In the genomic region with DNA sequence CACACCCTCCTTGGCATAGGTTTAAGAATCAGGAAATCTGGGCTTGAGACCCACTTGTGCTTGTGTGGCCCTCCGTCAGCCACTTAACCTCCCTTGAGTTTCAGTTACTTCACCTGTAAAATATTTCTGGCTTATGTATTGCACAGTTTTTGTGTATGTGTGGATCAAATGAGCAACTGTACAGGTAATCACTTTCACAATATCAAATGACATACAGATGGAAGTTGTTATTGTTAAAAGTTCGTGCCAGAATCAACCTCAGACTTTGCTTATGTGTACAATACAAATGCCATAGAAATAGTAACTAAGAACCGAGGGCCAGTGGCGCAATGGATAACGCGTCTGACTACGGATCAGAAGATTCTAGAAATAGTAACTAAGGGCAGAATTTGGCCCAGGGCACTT, we compare ENCODE assay signal across 12 cellular contexts.
A peak's percentile ranks its signal among the peaks of the same experiment; 100 is the strongest.
DNase-seq lines count a peak whose midpoint lies in the region; ATAC-seq and TF ChIP-seq lines count a peak whose summit lies in the region.
"Had no signal": no experiment of that assay in that cellular context is flagged by ENCODE, and none has a peak within 500 bp of the region (broad histone marks: within the 10 kb centered on the region; RNA-seq: fewer than 3 reads in every experiment).

No MANE protein-coding gene starts in this region.

- H3K9me3 ChIP-seq in lung (ENCODE audit: control insufficient read depth in 2 of 2, insufficient read depth in 1 of 2, low read length in 1 of 2) = no peaks in the 10 kb centered on the region

- H3K4me1 ChIP-seq in ACC112 (ENCODE audit: control insufficient read depth, insufficient read depth, low read length, unreplicated experiment) (no peaks in the 10 kb centered on the region), lung (ENCODE audit: control insufficient read depth in 2 of 2, insufficient read depth in 2 of 2, low read length in 2 of 2) (no peaks in the 10 kb centered on the region)
- H3K4me1 ChIP-seq: parathyroid adenoma had no signal

- no peaks in the 10 kb centered on the region for H3K36me3 ChIP-seq in ACC112 (ENCODE audit: insufficient read depth, low read length)
- no peaks in the 10 kb centered on the region for H3K36me3 ChIP-seq in lung (ENCODE audit: control insufficient read depth in 2 of 2, insufficient read depth in 2 of 2, low read length in 2 of 2)

- peak overlapping the region; percentile 61; the same call in 1 of the 2 replicates for H3K4me3 ChIP-seq in ACC112 (ENCODE audit: low read depth, low read length)
- no peak overlapping the region for H3K4me3 ChIP-seq in lung

- DNase-seq in M059J (ENCODE audit: low read depth) (peak; percentile 29), dedifferentiated amniotic fluid mesenchymal stem cell (ENCODE audit: extremely low spot score) (peak; percentile 67), lung (ENCODE audit: low spot score) (peak; percentile 68), T-helper 2 cell (no peak)
- no peak for DNase-seq in NK-92 treated with Interleukin-12 subunit alpha and Interleukin-12 subunit beta, amount 100 ng/mL, for 24 hours (lab: John Stamatoyannopoulos, UW)
- DNase-seq in stimulated activated CD4-positive, alpha-beta T cell treated with anti-CD3 and anti-CD28 coated beads, Interleukin-2, amount 100 ng/mL, for 24 hours = no peak
- DNase-seq in activated naive CD4-positive, alpha-beta T cell (lab: John Stamatoyannopoulos, UW) = no peak
- DNase-seq: activated CD4-positive, alpha-beta memory T cell treated with anti-CD3 and anti-CD28 coated beads for 36 hours; activated gamma-delta T cell treated with Interleukin-2 at 50 U/mL for 16 hours; NCI-H345 had no signal

- TF ChIP-seq CTCF in lung (IDR thresholded peaks at IDR 0.05; ENCODE audit: control extremely low read depth, extremely low read depth) = no peak

- H3K27ac ChIP-seq in ACC112 (ENCODE audit: low read depth, low read length) (no peak overlapping the region), lung (ENCODE audit: low read depth in 1 of 2, low read length in 1 of 2) (no peak overlapping the region)
- H3K27ac ChIP-seq: parathyroid adenoma had no signal

- peak overlapping the region; percentile 87 for H2AFZ ChIP-seq in ACC112 (ENCODE audit: low read length, unreplicated experiment)
- H2AFZ ChIP-seq: parathyroid adenoma had no signal

- no peaks in the 10 kb centered on the region for H3K27me3 ChIP-seq in ACC112 (ENCODE audit: insufficient read depth, low read length)
- H3K27me3 ChIP-seq in lung (ENCODE audit: control insufficient read depth, insufficient read depth) = no peaks in the 10 kb centered on the region

- no peaks in the 10 kb centered on the region for H3K79me2 ChIP-seq in ACC112 (ENCODE audit: control insufficient read depth, insufficient read depth, low read length, unreplicated experiment)
- H3K79me2 ChIP-seq: parathyroid adenoma had no signal

- no peak for ATAC-seq in lung (ENCODE audit: insufficient read depth, low FRiP score)

- WGBS in lung, 2 donors = 56 to 75% methylated on average over 7 of the region's 7 CpGs

Comparison
In these comparisons a context has a peak if more than half of its experiments do, and no peak if none do; other contexts are left out.
1. DNase-seq: peak in M059J (single experiment), dedifferentiated amniotic fluid mesenchymal stem cell (single experiment) and lung (single experiment); none in NK-92 treated with Interleukin-12 subunit alpha and Interleukin-12 subunit beta, amount 100 ng/mL, for 24 hours (single experiment), stimulated activated CD4-positive, alpha-beta T cell treated with anti-CD3 and anti-CD28 coated beads, Interleukin-2, amount 100 ng/mL, for 24 hours (0 of 2), activated naive CD4-positive, alpha-beta T cell (0 of 4) and T-helper 2 cell (0 of 5).